Comparison of ENCODE assay signal across 1 cellular context in genomic region chr20:64065062-64065972, GRCh38.
TF ChIP-seq lines count a peak whose summit lies in the region.

No MANE protein-coding gene starts in this region.

TF ChIP-seq in HCT116, 20 proteins besides CTCF, POLR2A, EP300 and RAD21 (continued from another document):
- no peak for TF ChIP-seq ZFX (IDR thresholded peaks at IDR 0.05)
- TF ChIP-seq ZNF274 (IDR thresholded peaks at IDR 0.05; ENCODE audit: low read depth, low read length), result no peak
